In the genomic region with DNA sequence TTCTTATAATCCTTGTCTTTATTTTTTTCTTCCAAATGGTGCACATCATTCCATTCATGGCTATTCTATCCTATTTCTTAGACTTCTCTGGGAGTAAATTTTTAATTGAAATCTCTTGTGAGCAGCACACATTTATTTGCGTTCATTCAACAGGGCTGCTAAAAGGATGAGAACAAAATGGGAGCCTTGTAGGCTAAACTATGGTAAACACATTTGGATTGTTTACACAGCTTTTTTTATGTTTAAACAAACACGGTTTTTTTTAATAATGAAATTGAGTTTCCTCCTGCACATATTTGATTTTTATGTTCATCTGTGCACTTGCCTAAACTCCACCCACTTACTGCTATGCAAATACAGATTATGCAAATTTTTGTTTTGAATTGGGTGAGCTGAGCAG, we compare ENCODE assay signal across 18 cellular contexts.
DNase-seq lines count a peak whose midpoint lies in the region; ATAC-seq and TF ChIP-seq lines count a peak whose summit lies in the region.
"Had no signal": no experiment of that assay in that cellular context is flagged by ENCODE, and none has a peak within 500 bp of the region (broad histone marks: within the 10 kb centered on the region; RNA-seq: fewer than 3 reads in every experiment).

No MANE protein-coding gene starts in this region.

- intact Hi-C loops in dorsolateral prefrontal cortex (cut with DNase I) (no loop called here), sciatic nerve (cut with DNase I) (no loop called here)

- DNase-seq in DMS 273 (lab: John Stamatoyannopoulos, UW; ENCODE audit: unreplicated experiment) (peak; percentile 41), DMS 273 treated with DMSO at 0.1 percent for 48 hours (lab: John Stamatoyannopoulos, UW) (no peak), NCI-H1436 treated with DMSO at 0.1 percent for 48 hours (lab: John Stamatoyannopoulos, UW) (peak; percentile 68), NCI-H748 (lab: John Stamatoyannopoulos, UW; ENCODE audit: unreplicated experiment) (peak; percentile 87), dorsolateral prefrontal cortex (no peak), sciatic nerve (ENCODE audit: low spot score) (no peak)
- DNase-seq in activated CD4-positive, CD25-positive, alpha-beta regulatory T cell treated with anti-CD3 and anti-CD28 coated beads, Interleukin-2, amount 50 U/mL, for 72 hours: no peak
- DNase-seq: 8988T; BE2C; CD4-positive, alpha-beta T cell; GDM1; GM23248; NCI-H2171; NCI-H510A treated with DMSO at 0.1 percent for 48 hours had no signal

- ATAC-seq in sciatic nerve: no peak
- ATAC-seq: GM12878, K562 had no signal

- peak overlapping the region; percentile 43 for H3K27ac ChIP-seq in 22Rv1
- no peak overlapping the region for H3K27ac ChIP-seq in dorsolateral prefrontal cortex
- H3K27ac ChIP-seq: GM23248, SJSA1 had no signal

- no peak for TF ChIP-seq CTCF in 22Rv1 (IDR thresholded peaks at IDR 0.05)
- no peak for TF ChIP-seq CTCF in dorsolateral prefrontal cortex (IDR thresholded peaks at IDR 0.05 in 54 of 56, conservative IDR thresholded peaks at IDR 0.05 in 2 of 56; ENCODE audit: low read depth in 1 of 56, partially characterized antibody in 56 of 56)

- no peak overlapping the region for H3K4me3 ChIP-seq in dorsolateral prefrontal cortex
- H3K4me3 ChIP-seq: GM12878, GM23248, K562, SJSA1 had no signal

- H3K27me3 ChIP-seq in dorsolateral prefrontal cortex: no peaks in the 10 kb centered on the region
- H3K27me3 ChIP-seq: SJSA1 had no signal

Comparison
In these comparisons a context has a peak if more than half of its experiments do, and no peak if none do; other contexts are left out.
1. DNase-seq: peak in DMS 273 (single experiment), NCI-H1436 treated with DMSO at 0.1 percent for 48 hours (single experiment) and NCI-H748 (single experiment); none in DMS 273 treated with DMSO at 0.1 percent for 48 hours (single experiment), dorsolateral prefrontal cortex (0 of 10), activated CD4-positive, CD25-positive, alpha-beta regulatory T cell treated with anti-CD3 and anti-CD28 coated beads, Interleukin-2, amount 50 U/mL, for 72 hours (single experiment) and sciatic nerve (single experiment).